17 cellular contexts compared by ENCODE assay signal in the genomic region with DNA sequence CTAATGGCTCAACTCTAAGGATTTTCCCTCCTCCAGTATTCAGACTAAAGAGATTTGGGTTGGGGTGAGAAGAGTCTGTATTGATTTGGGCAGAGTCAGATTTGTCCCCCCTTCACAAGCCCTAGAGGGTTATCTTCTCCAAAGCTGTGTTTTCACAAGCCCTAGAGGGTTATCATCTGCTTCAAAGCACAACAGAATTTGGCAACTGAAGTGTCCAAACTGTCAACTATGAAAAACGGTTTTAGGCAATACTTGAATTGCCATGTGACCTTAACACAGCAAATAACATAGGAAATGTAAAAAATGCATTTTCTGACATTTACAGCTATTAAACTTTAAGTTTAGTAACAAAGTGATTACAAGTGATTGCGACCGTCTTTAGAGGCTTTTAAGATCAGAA.
"Had no signal": no experiment of that assay in that cellular context is flagged by ENCODE, and none has a peak within 500 bp of the region (broad histone marks: within the 10 kb centered on the region; RNA-seq: fewer than 3 reads in every experiment).

No MANE protein-coding gene starts in this region.

- DNase-seq: activated CD4-positive, alpha-beta memory T cell treated with anti-CD3 and anti-CD28 coated beads, Interleukin-2, amount 10 ng/mL, durations not matched to agents 7 days and 5 days; activated CD4-positive, alpha-beta T cell treated with anti-CD3 and anti-CD28 coated beads for 36 hours; activated CD8-positive, alpha-beta memory T cell treated with anti-CD3 and anti-CD28 coated beads, Interleukin-2, amount 50 U/mL, for 4 hours; activated naive CD8-positive, alpha-beta T cell treated with anti-CD3 and anti-CD28 coated beads, Interleukin-2, amount 10 ng/mL, durations not matched to agents 7 days and 5 days; activated T-cell treated with anti-CD3 and anti-CD28 coated beads, Interleukin-2, amount 50 U/mL, for 72 hours; dorsolateral prefrontal cortex; esophagus squamous epithelium; gastrocnemius medialis; kidney; naive thymus-derived CD4-positive, alpha-beta T cell; nucleus accumbens; sigmoid colon; stimulated activated CD4-positive, alpha-beta T cell treated with anti-CD3 and anti-CD28 coated beads, Interleukin-2, amount 100 ng/mL, for 24 hours; stimulated activated naive CD4-positive, alpha-beta T cell; trophoblast cell; WERI-Rb-1 had no signal

- H3K36me3 Mint-ChIP-seq: activated naive CD8-positive, alpha-beta T cell treated with anti-CD3 and anti-CD28 coated beads, Interleukin-2, amount 10 ng/mL, durations not matched to agents 7 days and 5 days; naive thymus-derived CD4-positive, alpha-beta T cell had no signal

- ATAC-seq: activated CD4-positive, alpha-beta T cell treated with anti-CD3 and anti-CD28 coated beads for 36 hours; activated T-cell treated with anti-CD3 and anti-CD28 coated beads, Interleukin-2, amount 50 U/mL, for 72 hours; gastrocnemius medialis; naive thymus-derived CD4-positive, alpha-beta T cell had no signal

- H3K9me3 Mint-ChIP-seq: activated CD4-positive, alpha-beta memory T cell treated with anti-CD3 and anti-CD28 coated beads, Interleukin-2, amount 10 ng/mL, durations not matched to agents 7 days and 5 days; activated naive CD8-positive, alpha-beta T cell treated with anti-CD3 and anti-CD28 coated beads, Interleukin-2, amount 10 ng/mL, durations not matched to agents 7 days and 5 days; activated T-cell treated with anti-CD3 and anti-CD28 coated beads, Interleukin-2, amount 50 U/mL, for 72 hours had no signal

- H3K4me1 Mint-ChIP-seq: activated CD4-positive, alpha-beta memory T cell treated with anti-CD3 and anti-CD28 coated beads, Interleukin-2, amount 10 ng/mL, durations not matched to agents 7 days and 5 days; activated CD4-positive, alpha-beta T cell treated with anti-CD3 and anti-CD28 coated beads for 36 hours; naive thymus-derived CD4-positive, alpha-beta T cell had no signal

- H3K4me3 Mint-ChIP-seq: activated CD4-positive, alpha-beta memory T cell treated with anti-CD3 and anti-CD28 coated beads, Interleukin-2, amount 10 ng/mL, durations not matched to agents 7 days and 5 days; activated CD4-positive, alpha-beta T cell treated with anti-CD3 and anti-CD28 coated beads for 36 hours; activated naive CD8-positive, alpha-beta T cell treated with anti-CD3 and anti-CD28 coated beads, Interleukin-2, amount 10 ng/mL, durations not matched to agents 7 days and 5 days; activated T-cell treated with anti-CD3 and anti-CD28 coated beads, Interleukin-2, amount 50 U/mL, for 72 hours; naive thymus-derived CD4-positive, alpha-beta T cell had no signal

- H3K27ac Mint-ChIP-seq: activated CD4-positive, alpha-beta memory T cell treated with anti-CD3 and anti-CD28 coated beads, Interleukin-2, amount 10 ng/mL, durations not matched to agents 7 days and 5 days; activated CD4-positive, alpha-beta T cell treated with anti-CD3 and anti-CD28 coated beads for 36 hours; activated naive CD8-positive, alpha-beta T cell treated with anti-CD3 and anti-CD28 coated beads, Interleukin-2, amount 10 ng/mL, durations not matched to agents 7 days and 5 days; activated T-cell treated with anti-CD3 and anti-CD28 coated beads, Interleukin-2, amount 50 U/mL, for 72 hours; naive thymus-derived CD4-positive, alpha-beta T cell; progenitor cell of endocrine pancreas had no signal
